8 cellular contexts compared by ENCODE assay signal in the genomic region with DNA sequence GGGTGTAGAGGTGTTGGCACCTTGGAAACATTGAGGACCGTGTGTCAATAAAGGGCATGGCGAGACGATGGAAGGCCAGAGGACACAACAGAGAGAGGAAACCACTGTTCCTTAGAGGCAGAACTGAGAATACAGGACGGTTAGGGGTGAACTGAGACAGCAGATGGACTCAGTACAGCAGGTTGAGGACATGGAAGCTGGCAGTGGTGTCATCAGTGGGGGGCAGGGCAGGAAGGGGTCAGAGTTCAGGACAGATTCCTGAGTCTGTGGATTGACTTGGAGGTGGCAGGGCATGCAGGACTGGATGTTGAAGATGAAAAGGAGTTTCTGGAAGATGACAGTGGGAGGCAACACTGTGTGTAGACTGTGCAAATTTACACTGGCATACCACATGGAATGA. TPM values are rescaled to one million over a fixed set of nuclear protein-coding genes. Genes with fewer than 3 reads are reported as not detected.
DNase-seq lines count a peak whose midpoint lies in the region; ATAC-seq, FAIRE-seq and TF ChIP-seq lines count a peak whose summit lies in the region.
"Not testable (repeated sequence)": the region's sequence is repeated elsewhere in the genome, so short reads cannot be mapped to it uniquely, and the experiment has no call there.
"Had no signal": no experiment of that assay in that cellular context is flagged by ENCODE, and none has a peak within 500 bp of the region (broad histone marks: within the 10 kb centered on the region; RNA-seq: fewer than 3 reads in every experiment).

No MANE protein-coding gene starts in this region.

- not testable (repeated sequence) for H3F3A ChIP-seq in neural cell (ENCODE audit: insufficient read depth, low read length, poor library complexity, severe bottlenecking)

- WGBS in K562 (ENCODE audit: insufficient coverage, low coverage, missing lambda C conversion rate) = 45% methylated on average over 3 of the region's 4 CpGs
- WGBS in HepG2 (ENCODE audit: low lambda C conversion rate) = 79% methylated on average over 4 of the region's 4 CpGs
- 72 to 90% (median 87%) methylated on average over 4 of the region's 4 CpGs for WGBS in small intestine, 3 donors

- not testable (repeated sequence) for ATAC-seq in K562
- ATAC-seq in left lobe of liver (peak; percentile 52), HepG2 (peak; percentile 38; the same call in 1 of the 3 replicates)

- not testable (repeated sequence) for H3K4me1 ChIP-seq in K562 (replicated peaks in 1 of 2; ENCODE audit: control insufficient read depth in 2 of 2, insufficient read depth in 2 of 2, low read length in 2 of 2); small intestine (ENCODE audit: control insufficient read depth in 2 of 2, insufficient read depth in 1 of 2, low read depth in 1 of 2, low read length in 1 of 2)
- peaks cover 16% of the 10 kb centered on the region for H3K4me1 ChIP-seq in HepG2 (ENCODE audit: insufficient read depth, low read length)

- not testable (repeated sequence) for H3K9ac ChIP-seq in K562 (ENCODE audit: insufficient read depth in 1 of 2, low read depth in 2 of 2, low read length in 2 of 2); HepG2 (ENCODE audit: insufficient read depth, low read depth, low read length); neural cell (ENCODE audit: low read length)

- not testable (repeated sequence) for H2AFZ ChIP-seq in K562 (ENCODE audit: low read depth, low read length); HepG2 (ENCODE audit: low read length); neural cell (ENCODE audit: low read depth, low read length)

- not testable (repeated sequence) for H3K9me2 ChIP-seq in neural cell (ENCODE audit: insufficient read depth, low read length)

- not testable (repeated sequence) for H4K20me1 ChIP-seq in K562 (replicated peaks; ENCODE audit: control insufficient read depth, insufficient read depth, low read length); HepG2 (ENCODE audit: insufficient read depth, low read length); neural cell (ENCODE audit: insufficient read depth)

- not testable (repeated sequence) for TF ChIP-seq RAD21 in K562 (CRISPR knock-in tag; conservative IDR thresholded peaks at IDR 0.05 in 1 of 2, IDR thresholded peaks at IDR 0.05 in 1 of 2); HepG2 (CRISPR knock-in tag; IDR thresholded peaks at IDR 0.05); neural cell (conservative IDR thresholded peaks at IDR 0.05)

- H3K4me2 ChIP-seq in K562 (ENCODE audit: insufficient read depth, low read length); HepG2 (ENCODE audit: low read depth, low read length); neural cell (ENCODE audit: low read length): not testable (repeated sequence)

- TF ChIP-seq CTCF in K562 (IDR thresholded peaks at IDR 0.05 in 2 of 3, conservative IDR thresholded peaks at IDR 0.05 in 1 of 3; ENCODE audit: insufficient read depth in 2 of 3, low read depth in 1 of 3, low read length in 3 of 3); HepG2 (CRISPR knock-in tag; IDR thresholded peaks at IDR 0.05); neural cell (IDR thresholded peaks at IDR 0.05; ENCODE audit: poor library complexity, severe bottlenecking): not testable (repeated sequence)

- not testable (repeated sequence) for H3K79me2 ChIP-seq in K562 (ENCODE audit: control insufficient read depth, insufficient read depth, low read length); HepG2 (ENCODE audit: insufficient read depth, low read length); neural cell (replicated peaks; ENCODE audit: insufficient read depth, low read length)

- in situ Hi-C loops in K562 (cut with MboI); HepG2 (cut with HindIII; ENCODE audit: extremely low pct_ligation_motif_present, low pct_unique_long_range_greater_than_20kb): not testable (repeated sequence)

- not testable (repeated sequence) for H3K27ac ChIP-seq in K562 (ENCODE audit: extremely low read depth, low read depth, low read length); HepG2 (ENCODE audit: extremely low read length, insufficient read depth, low read length); neural cell (ENCODE audit: low read length); small intestine (ENCODE audit: low read depth in 1 of 2, low read length in 1 of 2)

- not testable (repeated sequence) for TF ChIP-seq EP300 in K562 (IDR thresholded peaks at IDR 0.05; ENCODE audit: low read length); HepG2 (IDR thresholded peaks at IDR 0.05; ENCODE audit: low read depth in 2 of 2, low read length in 2 of 2); HepG2 (CRISPR knock-in tag; IDR thresholded peaks at IDR 0.05; ENCODE audit: borderline replicate concordance); neural cell (conservative IDR thresholded peaks at IDR 0.05; ENCODE audit: poor library complexity, severe bottlenecking)

- DNase-seq in NCI-H69 (lab: John Stamatoyannopoulos, UW) (peak; percentile 15), mesenteric fat pad (ENCODE audit: low spot score) (peak; percentile 35), small intestine (peak; percentile 4)
- not testable (repeated sequence) for DNase-seq in K562 (ENCODE audit: extremely low read depth in 1 of 4, low spot score in 3 of 4); left lobe of liver (ENCODE audit: low spot score); HepG2 (ENCODE audit: low spot score)

- not testable (repeated sequence) for H3K9me3 ChIP-seq in K562 (replicated peaks; ENCODE audit: control insufficient read depth, insufficient read depth, low read depth, low read length); HepG2 (ENCODE audit: low read length); neural cell (ENCODE audit: low read length); small intestine (ENCODE audit: control insufficient read depth, low read depth)

- not testable (repeated sequence) for BruUV-seq in K562 (replicated peaks; lab: Mats Ljungman, UMichigan); HepG2 (replicated peaks; lab: Mats Ljungman, UMichigan)

- CTCF ChIA-PET in K562 (lab: Yijun Ruan, JAX; ENCODE audit: low intra/inter-chr PET ratio); HepG2 (lab: Yijun Ruan, JAX; ENCODE audit: low intra/inter-chr PET ratio, low total read pairs): not testable (repeated sequence)

- not testable (repeated sequence) for H3K36me3 ChIP-seq in K562 (ENCODE audit: control insufficient read depth, insufficient read depth, low read length); HepG2 (replicated peaks in 1 of 2; ENCODE audit: control insufficient read depth in 1 of 2, insufficient read depth in 2 of 2, low read length in 2 of 2); neural cell (ENCODE audit: insufficient read depth, low read length); small intestine (ENCODE audit: control insufficient read depth in 2 of 2, insufficient read depth in 2 of 2, low read length in 2 of 2)

- not testable (repeated sequence) for TF ChIP-seq POLR2A in K562 (conservative IDR thresholded peaks at IDR 0.05); HepG2 (IDR thresholded peaks at IDR 0.05; ENCODE audit: insufficient read depth in 1 of 2, low read depth in 2 of 2, low read length in 2 of 2)

- H3K27me3 ChIP-seq in K562 (ENCODE audit: control insufficient read depth in 2 of 2, insufficient read depth in 2 of 2, low read length in 2 of 2); HepG2 (ENCODE audit: control insufficient read depth in 1 of 2, insufficient read depth in 2 of 2, low read length in 2 of 2); neural cell (ENCODE audit: insufficient read depth, low read depth, low read length); small intestine (ENCODE audit: control insufficient read depth in 2 of 2, insufficient read depth in 2 of 2, low read length in 2 of 2): not testable (repeated sequence)

- H3K4me3 ChIP-seq in K562; HepG2 (replicated peaks in 1 of 3; ENCODE audit: insufficient read depth in 1 of 3, low read depth in 2 of 3, low read length in 3 of 3); neural cell (ENCODE audit: low read length); small intestine (ENCODE audit: low read depth in 1 of 2, low read length in 2 of 2): not testable (repeated sequence)

- FAIRE-seq in K562 (lab: Jason Lieb, UNC); HepG2 (lab: Jason Lieb, UNC); small intestine (lab: Jason Lieb, UNC): not testable (repeated sequence)

- not testable (repeated sequence) for H3K9me1 ChIP-seq in K562 (ENCODE audit: control insufficient read depth, insufficient read depth, low read length)

- POLR2A ChIA-PET in K562 (lab: Yijun Ruan, JAX); HepG2 (lab: Yijun Ruan, JAX): not testable (repeated sequence)

- intact Hi-C loops in K562 (cut with micrococcal nuclease); HepG2 (cut with micrococcal nuclease; ENCODE audit: unreplicated experiment): not testable (repeated sequence)

RNA-seq across cellular contexts. Expression of a gene that starts 50.4 kb away (rescaled TPM):
- total RNA-seq in K562 (2011; cell fraction: chromatin; rRNA removed; ENCODE audit: low replicate concordance) = 1.1 and 1.3 TPM in 2 replicates
- total RNA-seq in K562 (2011; cell fraction: nucleolus; rRNA removed) = 0.33 and 1.1 TPM in 2 replicates
- total RNA-seq in K562 (2011; cell fraction: nucleoplasm; rRNA removed) = 0.81 and 0.92 TPM in 2 replicates
- total RNA-seq in K562 (2014; rRNA removed) (0.04 and 0.14 TPM in 2 replicates), K562 (2014; rRNA removed; fragmentation: Illumina TruSeq; extraction: Trizol) (0.18 and 0.26 TPM in 2 replicates), K562 (2015; rRNA removed; fragmentation: Illumina TruSeq; extraction: Trizol) (0.41 TPM in 1 of 2 replicates, not detected in the other), K562 (2021) (0.62 and 1.0 TPM in 2 replicates), left lobe of liver (44.4 TPM), HepG2 (2016; rRNA removed; fragmentation: Illumina TruSeq; extraction: Trizol) (49.5 and 51.3 TPM in 2 replicates), mesenteric fat pad (963 TPM)
- polyA plus RNA-seq in K562 (2011; rRNA removed) (0.27 and 0.74 TPM in 2 replicates), K562 (2014; fragmentation: Illumina TruSeq; extraction: Trizol) (0.34 TPM in 1 of 2 replicates, not detected in the other), K562 (2014; fragmentation: Nextera tagmentation; extraction: Ambion mirVana) (under 1 TPM; 0.38 to 0.56 TPM), K562 (2014; rRNA removed) (0.04 and 0.38 TPM in 2 replicates), HepG2 (2011; rRNA removed) (49.7 and 54.6 TPM in 2 replicates), neural cell (136 and 153 TPM in 2 replicates), small intestine (10 to 100 TPM; 15.9 to 25.7 (median 16.5) TPM)
- polyA plus RNA-seq in K562 (2011; cell fraction: cytosol; rRNA removed) = 0.28 and 0.52 TPM in 2 replicates
- 0.22 and 0.53 TPM in 2 replicates for polyA plus RNA-seq in K562 (2011; cell fraction: nucleus; rRNA removed)
- 0.23 and 0.73 TPM in 2 replicates for polyA plus RNA-seq in K562 (2012)
- 0.06 and 1.9 TPM in 2 replicates for polyA minus RNA-seq in K562 (2011; rRNA and poly(A)+ RNA removed)
- polyA minus RNA-seq in K562 (2011; cell fraction: cytosol; rRNA and poly(A)+ RNA removed) = 0.38 TPM in 1 of 2 replicates, not detected in the other
- 0.13 TPM in 1 of 2 replicates, not detected in the other for polyA minus RNA-seq in K562 (2011; cell fraction: nucleus; rRNA and poly(A)+ RNA removed)
- 19.0 and 20.2 TPM in 2 replicates for total RNA-seq in HepG2 (2016; cell fraction: cytosol; rRNA removed; fragmentation: Illumina TruSeq; extraction: Trizol; ENCODE audit: low read depth)
- 48.3 and 49.2 TPM in 2 replicates for total RNA-seq in HepG2 (2016; cell fraction: insoluble cytoplasmic fraction; rRNA removed; fragmentation: Illumina TruSeq; extraction: Trizol)
- 66.9 and 68.4 TPM in 2 replicates for total RNA-seq in HepG2 (2016; cell fraction: membrane; rRNA removed; fragmentation: Illumina TruSeq; extraction: Trizol)
- 32.7 and 34.1 TPM in 2 replicates for total RNA-seq in HepG2 (2016; cell fraction: nucleus; rRNA removed; fragmentation: Illumina TruSeq; extraction: Trizol)
- polyA plus RNA-seq in HepG2 (2011; cell fraction: cytosol; rRNA removed) = 37.9 and 63.6 TPM in 2 replicates
- polyA plus RNA-seq in HepG2 (2011; cell fraction: nucleus; rRNA removed) = 18.8 and 26.3 TPM in 2 replicates
- 29.5 and 48.0 TPM in 2 replicates for polyA plus RNA-seq in HepG2 (2012)
- 20.0 and 26.6 TPM in 2 replicates for polyA plus RNA-seq in HepG2 (2016; cell fraction: cytosol; fragmentation: Illumina TruSeq; extraction: Trizol; ENCODE audit: low read depth)
- 48.3 and 55.2 TPM in 2 replicates for polyA plus RNA-seq in HepG2 (2016; cell fraction: insoluble cytoplasmic fraction; fragmentation: Illumina TruSeq; extraction: Trizol; ENCODE audit: low read depth)
- 60.1 and 64.4 TPM in 2 replicates for polyA plus RNA-seq in HepG2 (2016; cell fraction: membrane; fragmentation: Illumina TruSeq; extraction: Trizol; ENCODE audit: low read depth)
- polyA plus RNA-seq in HepG2 (2016; cell fraction: nucleus; fragmentation: Illumina TruSeq; extraction: Trizol; ENCODE audit: insufficient read depth, low read depth) = 46.5 and 51.1 TPM in 2 replicates
- polyA minus RNA-seq in HepG2 (2011; rRNA and poly(A)+ RNA removed; ENCODE audit: low replicate concordance) = 60.0 and 103 TPM in 2 replicates
- polyA minus RNA-seq in HepG2 (2011; cell fraction: cytosol; rRNA and poly(A)+ RNA removed) = 25.5 and 40.2 TPM in 2 replicates
- polyA minus RNA-seq in HepG2 (2011; cell fraction: nucleus; rRNA and poly(A)+ RNA removed) = 20.6 and 29.3 TPM in 2 replicates
- 597 and 698 TPM in 2 replicates for polyA minus RNA-seq in neural cell
- total RNA-seq: A172 had no signal

Comparison
In these comparisons a context has a peak if more than half of its experiments do, and no peak if none do; other contexts are left out.
1. RNA of a gene that starts 50.4 kb away (total RNA-seq): 963 TPM in mesenteric fat pad (single experiment), 19.0 to 68.4 TPM in HepG2 and 44.4 TPM in left lobe of liver (single experiment); 0.04 to 1.3 TPM in K562; every median in the first group is over 4 times any median in the second.